8 cellular contexts compared by ENCODE assay signal in genomic region chr2:219253753-219254589, GRCh38. TPM values are rescaled to one million over a fixed set of nuclear protein-coding genes. Genes with fewer than 3 reads are reported as not detected.
A peak's percentile ranks its signal among the peaks of the same experiment; 100 is the strongest.
DNase-seq lines count a peak whose midpoint lies in the region; ATAC-seq and TF ChIP-seq lines count a peak whose summit lies in the region.

Gene TUBA4A (minus strand): TSS chr2:219253918. CDS start chr2:219253858, 60 bp downstream.

- H4K20me1 ChIP-seq in neural cell (ENCODE audit: insufficient read depth), result no peaks in the 10 kb centered on the region

- peak within 1 kb of the TSS; percentile 76 for H3K4me2 ChIP-seq in neural cell (ENCODE audit: low read length)

- peak within 1 kb of the TSS; percentile 14 for H2AFZ ChIP-seq in neural cell (ENCODE audit: low read depth, low read length)

- no peaks in the 10 kb centered on the region for H3K9me3 ChIP-seq in neural cell (ENCODE audit: low read length)

- peaks cover 59% of the 10 kb centered on the region for H3K4me1 Mint-ChIP-seq in stimulated activated naive CD8-positive, alpha-beta T cell treated with anti-CD3 and anti-CD28 coated beads, Interleukin-15, amount 100 ng/mL, for 72 hours

- peak within 1 kb of the TSS; percentile 49 for H3K9ac ChIP-seq in neural cell (ENCODE audit: low read length)

- TF ChIP-seq CTCF in fibroblast of pulmonary artery (IDR thresholded peaks at IDR 0.05; ENCODE audit: low read length, missing control alignments), result no peak
- no peak for TF ChIP-seq CTCF in neural cell (IDR thresholded peaks at IDR 0.05; ENCODE audit: poor library complexity, severe bottlenecking)

- DNase-seq in DMS53 (lab: John Stamatoyannopoulos, UW) (peak; percentile 92), fibroblast of pulmonary artery (ENCODE audit: low read depth) (peak; percentile 53)
- peak; percentile 54 for DNase-seq in Jurkat, Clone E6-1 (ENCODE audit: low read depth, low spot score)
- DNase-seq in activated T-helper 9 cell treated with anti-CD3 and anti-CD28 coated beads, Interleukin-2, amount 50 U/mL, for 16 hours (ENCODE audit: low read depth), result peak; percentile 88
- DNase-seq in stimulated activated naive CD8-positive, alpha-beta T cell treated with anti-CD3 and anti-CD28 coated beads, Interleukin-15, amount 100 ng/mL, for 72 hours, result peak; percentile 89 to 90

- H3K27ac Mint-ChIP-seq in stimulated activated naive CD8-positive, alpha-beta T cell treated with anti-CD3 and anti-CD28 coated beads, Interleukin-15, amount 100 ng/mL, for 72 hours, result peak within 1 kb of the TSS; percentile 95 to 97

- no peaks in the 10 kb centered on the region for H3K79me2 ChIP-seq in neural cell (replicated peaks; ENCODE audit: insufficient read depth, low read length)

- no peaks in the 10 kb centered on the region for H3F3A ChIP-seq in neural cell (ENCODE audit: insufficient read depth, low read length, poor library complexity, severe bottlenecking)

- peaks cover 68% of the 10 kb centered on the region for H3K27me3 ChIP-seq in neural cell (ENCODE audit: insufficient read depth, low read depth, low read length)

- peak; percentile 99 for TF ChIP-seq POLR2A in Raji (IDR thresholded peaks at IDR 0.05; ENCODE audit: insufficient read depth, low read depth, low read length)

- no peaks in the 10 kb centered on the region for H3K9me3 Mint-ChIP-seq in stimulated activated naive CD8-positive, alpha-beta T cell treated with anti-CD3 and anti-CD28 coated beads, Interleukin-15, amount 100 ng/mL, for 72 hours

- TF ChIP-seq EP300 in neural cell (conservative IDR thresholded peaks at IDR 0.05; ENCODE audit: poor library complexity, severe bottlenecking), result no peak

- ATAC-seq in GM21528 (IDR thresholded peaks at IDR 0.05; ENCODE audit: low FRiP score, unreplicated experiment), result peak; percentile 59
- ATAC-seq in stimulated activated naive CD8-positive, alpha-beta T cell treated with anti-CD3 and anti-CD28 coated beads, Interleukin-15, amount 100 ng/mL, for 72 hours, result peak; percentile 80

- no peak within 1 kb of the TSS for H3K27ac ChIP-seq in neural cell (ENCODE audit: low read length)

- no peaks in the 10 kb centered on the region for H3K27me3 Mint-ChIP-seq in stimulated activated naive CD8-positive, alpha-beta T cell treated with anti-CD3 and anti-CD28 coated beads, Interleukin-15, amount 100 ng/mL, for 72 hours

- H3K36me3 ChIP-seq in neural cell (ENCODE audit: insufficient read depth, low read length), result no peaks in the 10 kb centered on the region

- TF ChIP-seq RAD21 in neural cell (conservative IDR thresholded peaks at IDR 0.05), result no peak

- peak within 1 kb of the TSS; percentile 71 to 84 for H3K4me3 Mint-ChIP-seq in stimulated activated naive CD8-positive, alpha-beta T cell treated with anti-CD3 and anti-CD28 coated beads, Interleukin-15, amount 100 ng/mL, for 72 hours

- no peaks in the 10 kb centered on the region for H3K9me2 ChIP-seq in neural cell (ENCODE audit: insufficient read depth, low read length)

- peak within 1 kb of the TSS; percentile 53 for H3K4me3 ChIP-seq in Jurkat, Clone E6-1 (ENCODE audit: low read length)
- H3K4me3 ChIP-seq in fibroblast of pulmonary artery (replicated peaks; ENCODE audit: low read depth, low read length), result peak within 1 kb of the TSS; percentile 65
- H3K4me3 ChIP-seq in neural cell (ENCODE audit: low read length), result peak within 1 kb of the TSS; percentile 80

TF ChIP-seq in neural cell, 6 proteins besides CTCF, POLR2A, EP300 and RAD21:
- TF ChIP-seq EZH2 (IDR thresholded peaks at IDR 0.05; ENCODE audit: borderline replicate concordance, insufficient read depth, low read length, poor library complexity, severe bottlenecking), result no peak
- TF ChIP-seq POLR2AphosphoS5 (IDR thresholded peaks at IDR 0.05), result peak; percentile 46
- TF ChIP-seq REST (IDR thresholded peaks at IDR 0.05; ENCODE audit: borderline replicate concordance), result no peak
- no peak for TF ChIP-seq SMC3 (conservative IDR thresholded peaks at IDR 0.05; ENCODE audit: poor library complexity)
- TF ChIP-seq MXI1 (conservative IDR thresholded peaks at IDR 0.05; ENCODE audit: poor library complexity, severe bottlenecking), result no peak

RNA-seq across cellular contexts. Expression of gene TUBA4A, which starts in this region (rescaled TPM):
- polyA plus RNA-seq in Jurkat, Clone E6-1 (2012; ENCODE audit: insufficient read depth, insufficient read length), result 8.2 TPM
- 0.82 TPM in 1 of 2 replicates, not detected in the other for polyA plus RNA-seq in neural cell
- polyA minus RNA-seq in neural cell, result not detected in 2 replicates
